Comparison of ENCODE assay signal across 36 cellular contexts in the genomic region with DNA sequence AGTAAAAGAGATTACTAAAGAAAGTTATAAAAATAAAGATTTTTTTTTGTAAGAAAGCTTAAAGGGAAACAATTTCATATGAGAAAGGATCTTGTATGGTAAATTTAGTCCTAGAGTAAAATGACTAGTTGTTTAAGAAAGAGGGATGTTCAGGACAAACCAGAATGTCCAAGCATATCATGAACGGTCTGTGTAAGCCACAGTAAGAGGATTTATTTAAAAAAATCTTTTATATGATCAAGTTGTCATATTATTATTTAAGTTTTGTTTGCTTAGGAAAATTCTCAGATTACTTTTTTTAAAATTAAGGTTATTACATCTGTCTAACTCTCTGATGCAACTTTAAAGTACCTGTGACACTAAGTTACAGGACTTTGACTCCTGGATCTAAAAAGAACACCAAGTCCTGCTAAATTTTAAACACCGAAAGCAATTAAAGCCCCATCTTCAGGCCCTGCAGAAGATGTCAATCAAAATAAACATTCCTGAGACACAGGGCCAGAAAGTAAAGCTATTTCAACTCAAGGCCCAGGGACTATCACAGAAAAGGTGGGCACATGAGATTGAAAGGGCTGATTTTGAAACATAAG. TPM values are rescaled to one million over a fixed set of nuclear protein-coding genes. Genes with fewer than 3 reads are reported as not detected.
"Had no signal": no experiment of that assay in that cellular context is flagged by ENCODE, and none has a peak within 500 bp of the region (broad histone marks: within the 10 kb centered on the region; RNA-seq: fewer than 3 reads in every experiment).

No MANE protein-coding gene starts in this region.

- H3K4me3 ChIP-seq: colonic mucosa, esophagus muscularis mucosa, gastroesophageal sphincter, heart left ventricle, hepatocyte, neural progenitor cell, right atrium auricular region, smooth muscle cell, stomach, testis, transverse colon, upper lobe of right lung, uterus had no signal

- H3K4me2 ChIP-seq: hepatocyte, neural progenitor cell, smooth muscle cell had no signal

- H3K79me2 ChIP-seq: hepatocyte, parathyroid adenoma had no signal

- H3K4me1 ChIP-seq: colonic mucosa, esophagus muscularis mucosa, foreskin keratinocyte, gastroesophageal sphincter, heart left ventricle, neural progenitor cell, parathyroid adenoma, right atrium auricular region, stomach, testis, transverse colon, upper lobe of right lung, uterus had no signal

- FAIRE-seq: endothelial cell of umbilical vein, keratinocyte had no signal

- DNase-seq: colonic mucosa; effector CD8-positive, alpha-beta T cell; foreskin keratinocyte; heart left ventricle; mesenchymal stem cell; midbrain; naive thymus-derived CD4-positive, alpha-beta T cell; stimulated activated CD4-positive, alpha-beta T cell treated with anti-CD3 and anti-CD28 coated beads, Interleukin-12 subunit alpha, Interleukin-12 subunit beta, amount 100 ng/mL, for 4 hours; stimulated activated CD4-positive, alpha-beta T cell treated with anti-CD3 and anti-CD28 coated beads, Interleukin-1b, Interleukin-23, amount 100 ng/mL, for 48 hours; stimulated activated CD4-positive, alpha-beta T cell treated with anti-CD3 and anti-CD28 coated beads, Interleukin-4, amount 100 ng/mL, for 1 hour; stimulated activated naive CD4-positive, alpha-beta T cell treated with Interleukin-2 at 50 U/mL for 16 hours; stomach; testis; transverse colon; upper lobe of right lung; uterus had no signal

- H3K36me3 ChIP-seq: colonic mucosa, esophagus muscularis mucosa, gastroesophageal sphincter, heart left ventricle, neural progenitor cell, right atrium auricular region, stomach, transverse colon, upper lobe of right lung, uterus had no signal

- H3K9me3 ChIP-seq: colonic mucosa, testis, upper lobe of right lung, uterus had no signal

- H3K27me3 ChIP-seq: colonic mucosa, esophagus muscularis mucosa, foreskin keratinocyte, gastroesophageal sphincter, heart left ventricle, hepatocyte, neural progenitor cell, right atrium auricular region, stomach, testis, transverse colon, upper lobe of right lung, uterus had no signal

- H2AFZ ChIP-seq: hepatocyte, neural progenitor cell, parathyroid adenoma had no signal

- H3K27ac ChIP-seq: colonic mucosa, esophagus muscularis mucosa, foreskin keratinocyte, gastroesophageal sphincter, heart left ventricle, hepatocyte, neural progenitor cell, parathyroid adenoma, right atrium auricular region, stomach, testis, transverse colon, upper lobe of right lung, uterus had no signal

- ATAC-seq: foreskin keratinocyte; gastroesophageal sphincter; heart left ventricle; naive thymus-derived CD4-positive, alpha-beta T cell; sciatic nerve; stimulated activated effector memory CD8-positive, alpha-beta T cell treated with anti-CD3 and anti-CD28 coated beads, Interleukin-12 subunit alpha, Interleukin-12 subunit beta, amount 100 ng/mL, for 72 hours; upper lobe of right lung had no signal

RNA-seq across cellular contexts. Expression of a gene that starts 17.3 kb away (rescaled TPM):
- total RNA-seq: chondrocyte; endothelial cell of umbilical vein; epithelial cell of proximal tubule; esophagus muscularis mucosa; fibroblast of lung; foreskin keratinocyte; gastroesophageal sphincter; heart left ventricle; hepatocyte; lower leg skin; lung microvascular endothelial cell; mucosa of gallbladder; naive thymus-derived CD4-positive, alpha-beta T cell; osteoblast; progenitor cell of endocrine pancreas; right atrium auricular region; sciatic nerve; smooth muscle cell; stomach; subcutaneous adipose tissue; transverse colon; upper lobe of right lung; uterus had no signal
